11 cellular contexts compared by ENCODE assay signal in the genomic region with DNA sequence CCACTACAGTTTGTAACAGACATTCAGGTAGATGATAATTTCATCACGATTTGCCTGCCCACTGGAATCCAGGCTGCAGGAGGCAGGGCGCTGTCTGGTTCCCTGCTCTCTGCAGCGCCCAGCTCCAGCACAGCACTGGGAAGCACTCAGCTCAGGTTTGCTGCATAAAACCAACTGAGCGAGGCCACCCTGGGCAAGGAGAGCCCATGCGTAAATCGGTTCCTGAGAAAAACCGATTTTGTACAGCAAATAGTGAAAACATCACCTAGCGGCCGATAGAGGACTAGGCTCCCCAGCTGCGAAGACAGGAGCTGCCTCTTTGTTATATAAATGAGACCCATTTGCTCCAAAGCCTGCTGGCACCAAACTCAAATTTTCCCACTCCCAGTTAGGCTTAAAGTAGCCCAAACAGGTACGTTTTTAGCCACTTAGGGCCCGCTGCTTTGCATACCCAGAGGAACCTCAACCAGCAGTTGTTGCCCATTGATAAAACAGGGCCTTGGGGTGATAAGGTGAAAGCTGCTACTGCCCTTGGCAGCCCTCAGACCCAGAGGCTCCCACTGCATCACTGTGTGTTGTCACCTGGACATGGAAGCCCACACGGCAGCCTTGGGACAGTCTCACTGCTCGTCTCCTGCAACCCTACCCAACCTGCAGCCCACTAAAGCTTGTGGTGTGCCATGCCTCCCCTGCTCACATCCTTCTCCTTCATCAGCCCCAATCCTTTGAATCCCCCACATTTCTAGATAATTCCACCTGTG. TPM values are rescaled to one million over a fixed set of nuclear protein-coding genes. Genes with fewer than 3 reads are reported as not detected.
DNase-seq lines count a peak whose midpoint lies in the region; ATAC-seq and TF ChIP-seq lines count a peak whose summit lies in the region.
"Had no signal": no experiment of that assay in that cellular context is flagged by ENCODE, and none has a peak within 500 bp of the region (broad histone marks: within the 10 kb centered on the region; RNA-seq: fewer than 3 reads in every experiment).

No MANE protein-coding gene starts in this region.

- DNase-seq in activated naive CD8-positive, alpha-beta T cell treated with anti-CD3 and anti-CD28 coated beads, Interleukin-2, amount 10 ng/mL, durations not matched to agents 7 days and 5 days: peak; percentile 12
- DNase-seq in activated naive CD8-positive, alpha-beta T cell treated with anti-CD3 and anti-CD28 coated beads, Interleukin-2, amount 50 U/mL, for 24 hours: no peak
- DNase-seq in upper lobe of right lung (peak; percentile 48), NCI-H2227 treated with DMSO at 0.1 percent for 48 hours (lab: John Stamatoyannopoulos, UW) (no peak), NCI-H446 treated with DMSO at 0.1 percent for 48 hours (lab: John Stamatoyannopoulos, UW) (no peak)
- DNase-seq: CD4-positive, CD25-positive, alpha-beta regulatory T cell had no signal

- H3K9me3 Mint-ChIP-seq in activated naive CD8-positive, alpha-beta T cell treated with anti-CD3 and anti-CD28 coated beads, Interleukin-2, amount 10 ng/mL, durations not matched to agents 7 days and 5 days: no peaks in the 10 kb centered on the region
- no peaks in the 10 kb centered on the region for H3K9me3 Mint-ChIP-seq in activated naive CD8-positive, alpha-beta T cell treated with anti-CD3 and anti-CD28 coated beads, Interleukin-2, amount 50 U/mL, for 24 hours
- H3K9me3 Mint-ChIP-seq: CD4-positive, CD25-positive, alpha-beta regulatory T cell had no signal

- H3K36me3 Mint-ChIP-seq in activated naive CD8-positive, alpha-beta T cell treated with anti-CD3 and anti-CD28 coated beads, Interleukin-2, amount 10 ng/mL, durations not matched to agents 7 days and 5 days: no peaks in the 10 kb centered on the region
- no peaks in the 10 kb centered on the region for H3K36me3 Mint-ChIP-seq in activated naive CD8-positive, alpha-beta T cell treated with anti-CD3 and anti-CD28 coated beads, Interleukin-2, amount 50 U/mL, for 24 hours (ENCODE audit: low read depth)
- H3K36me3 Mint-ChIP-seq: CD4-positive, CD25-positive, alpha-beta regulatory T cell had no signal

- intact Hi-C loops in upper lobe of right lung (cut with DNase I): no loop called here

- H3K4me1 Mint-ChIP-seq in activated naive CD8-positive, alpha-beta T cell treated with anti-CD3 and anti-CD28 coated beads, Interleukin-2, amount 10 ng/mL, durations not matched to agents 7 days and 5 days: no peaks in the 10 kb centered on the region
- no peaks in the 10 kb centered on the region for H3K4me1 Mint-ChIP-seq in activated naive CD8-positive, alpha-beta T cell treated with anti-CD3 and anti-CD28 coated beads, Interleukin-2, amount 50 U/mL, for 24 hours
- H3K4me1 Mint-ChIP-seq: CD4-positive, CD25-positive, alpha-beta regulatory T cell had no signal

- H3K9ac ChIP-seq in iPS-20b (ENCODE audit: low read depth, low read length): peak overlapping the region; percentile 52; the same call in 1 of the 2 replicates

- H3K9me3 ChIP-seq in iPS-20b (ENCODE audit: insufficient read depth, low read depth, low read length) (no peaks in the 10 kb centered on the region), upper lobe of right lung (no peaks in the 10 kb centered on the region)

- H3K27ac Mint-ChIP-seq in activated naive CD8-positive, alpha-beta T cell treated with anti-CD3 and anti-CD28 coated beads, Interleukin-2, amount 10 ng/mL, durations not matched to agents 7 days and 5 days: no peak overlapping the region
- H3K27ac Mint-ChIP-seq in activated naive CD8-positive, alpha-beta T cell treated with anti-CD3 and anti-CD28 coated beads, Interleukin-2, amount 50 U/mL, for 24 hours: no peak overlapping the region
- H3K27ac Mint-ChIP-seq: CD4-positive, CD25-positive, alpha-beta regulatory T cell had no signal

- peaks cover 1% of the 10 kb centered on the region for H3K27me3 Mint-ChIP-seq in activated naive CD8-positive, alpha-beta T cell treated with anti-CD3 and anti-CD28 coated beads, Interleukin-2, amount 10 ng/mL, durations not matched to agents 7 days and 5 days
- peaks cover 4% of the 10 kb centered on the region for H3K27me3 Mint-ChIP-seq in activated naive CD8-positive, alpha-beta T cell treated with anti-CD3 and anti-CD28 coated beads, Interleukin-2, amount 50 U/mL, for 24 hours

- H3K27me3 ChIP-seq in iPS-20b (ENCODE audit: insufficient read depth, low read length) (peaks cover 22% of the 10 kb centered on the region), upper lobe of right lung (no peaks in the 10 kb centered on the region)

- ATAC-seq in activated naive CD8-positive, alpha-beta T cell treated with anti-CD3 and anti-CD28 coated beads, Interleukin-2, amount 10 ng/mL, durations not matched to agents 7 days and 5 days (ENCODE audit: low read depth): no peak
- ATAC-seq in activated naive CD8-positive, alpha-beta T cell treated with anti-CD3 and anti-CD28 coated beads, Interleukin-2, amount 50 U/mL, for 24 hours: no peak
- ATAC-seq in upper lobe of right lung (no peak), HG03095 (IDR thresholded peaks at IDR 0.05; ENCODE audit: unreplicated experiment) (no peak)
- ATAC-seq: right cardiac atrium had no signal

- H3K4me1 ChIP-seq in iPS-20b (ENCODE audit: insufficient read depth, low read length) (peaks cover 9% of the 10 kb centered on the region; the same call in 1 of the 2 replicates), upper lobe of right lung (peaks cover 10% of the 10 kb centered on the region)

- no peak overlapping the region for H3K4me3 Mint-ChIP-seq in activated naive CD8-positive, alpha-beta T cell treated with anti-CD3 and anti-CD28 coated beads, Interleukin-2, amount 10 ng/mL, durations not matched to agents 7 days and 5 days
- no peak overlapping the region for H3K4me3 Mint-ChIP-seq in activated naive CD8-positive, alpha-beta T cell treated with anti-CD3 and anti-CD28 coated beads, Interleukin-2, amount 50 U/mL, for 24 hours
- H3K4me3 Mint-ChIP-seq: CD4-positive, CD25-positive, alpha-beta regulatory T cell had no signal

- no peaks in the 10 kb centered on the region for H3K36me3 ChIP-seq in iPS-20b (ENCODE audit: insufficient read depth, low read depth, low read length)
- no peaks in the 10 kb centered on the region for H3K36me3 ChIP-seq in upper lobe of right lung

- POLR2A ChIA-PET in activated naive CD8-positive, alpha-beta T cell treated with anti-CD3 and anti-CD28 coated beads, Interleukin-2, amount 10 ng/mL, durations not matched to agents 7 days and 5 days (lab: Charles Lee): no interaction called here

- TF ChIP-seq CTCF in VCaP (conservative IDR thresholded peaks at IDR 0.05) (peak; percentile 80), upper lobe of right lung (IDR thresholded peaks at IDR 0.05) (no peak)

- H3K4me3 ChIP-seq in iPS-20b (ENCODE audit: low read length): peak overlapping the region; percentile 12; the same call in 1 of the 2 replicates
- H3K4me3 ChIP-seq in upper lobe of right lung: no peak overlapping the region

- H3K27ac ChIP-seq in VCaP: no peak overlapping the region
- H3K27ac ChIP-seq in iPS-20b (ENCODE audit: low read length): no peak overlapping the region
- no peak overlapping the region for H3K27ac ChIP-seq in upper lobe of right lung

RNA-seq across cellular contexts. Expression of gene ALDH1L1, which starts 47.5 kb away (rescaled TPM):
- not detected for total RNA-seq in activated naive CD8-positive, alpha-beta T cell treated with anti-CD3 and anti-CD28 coated beads, Interleukin-2, amount 10 ng/mL, durations not matched to agents 7 days and 5 days
- total RNA-seq in upper lobe of right lung: 3.3 TPM
- total RNA-seq: CD4-positive, CD25-positive, alpha-beta regulatory T cell; glomerular endothelial cell had no signal

RNA-seq across cellular contexts. Expression of gene SLC41A3, which starts 49.0 kb away (rescaled TPM):
- total RNA-seq in activated naive CD8-positive, alpha-beta T cell treated with anti-CD3 and anti-CD28 coated beads, Interleukin-2, amount 10 ng/mL, durations not matched to agents 7 days and 5 days: 10 to 100 TPM; 32.2 to 32.4 TPM
- 30.8 TPM for total RNA-seq in upper lobe of right lung

Comparison
In these comparisons a context has a peak if more than half of its experiments do, and no peak if none do; other contexts are left out.
1. DNase-seq: peak in activated naive CD8-positive, alpha-beta T cell treated with anti-CD3 and anti-CD28 coated beads, Interleukin-2, amount 10 ng/mL, durations not matched to agents 7 days and 5 days (single experiment) and upper lobe of right lung (single experiment); none in activated naive CD8-positive, alpha-beta T cell treated with anti-CD3 and anti-CD28 coated beads, Interleukin-2, amount 50 U/mL, for 24 hours (single experiment), NCI-H2227 treated with DMSO at 0.1 percent for 48 hours (single experiment) and NCI-H446 treated with DMSO at 0.1 percent for 48 hours (single experiment).